In genomic region chr16:67993207-67994036, GRCh38 we compare ENCODE assay signal across 8 cellular contexts. TPM values are rescaled to one million over a fixed set of nuclear protein-coding genes. Genes with fewer than 3 reads are reported as not detected.
DNase-seq lines count a peak whose midpoint lies in the region; ATAC-seq, FAIRE-seq and TF ChIP-seq lines count a peak whose summit lies in the region.

No MANE protein-coding gene starts in this region.

- no peak for TF ChIP-seq POLR2A in GM12892 (IDR thresholded peaks at IDR 0.05; ENCODE audit: low read depth, low read length)

- no peaks in the 10 kb centered on the region for H3K4me1 Mint-ChIP-seq in MCF 10A (ENCODE audit: insufficient read depth, unreplicated experiment)

- no peaks in the 10 kb centered on the region for H3K27me3 Mint-ChIP-seq in MCF 10A (ENCODE audit: insufficient read depth, unreplicated experiment)

- H3K27ac ChIP-seq in VCaP: no peak overlapping the region

- no peaks in the 10 kb centered on the region for H3K36me3 Mint-ChIP-seq in MCF 10A (ENCODE audit: insufficient read depth, unreplicated experiment)

- DNase-seq in GM12892 (ENCODE audit: insufficient read length) (peak; percentile 82), NCI-H146 treated with DMSO at 0.1 percent for 48 hours (lab: John Stamatoyannopoulos, UW; ENCODE audit: unreplicated experiment) (peak; percentile 7), MCF 10A (ENCODE audit: unreplicated experiment) (peak; percentile 62), islet precursor cell (peak; percentile 88), cerebellar nuclear complex (lab: John Stamatoyannopoulos, UW) (no peak)
- peak; percentile 74 to 82 (median 79) for DNase-seq in stimulated activated CD4-positive, alpha-beta T cell treated with anti-CD3 and anti-CD28 coated beads, Interleukin-12 subunit alpha, Interleukin-12 subunit beta, amount 100 ng/mL, for 48 hours (ENCODE audit: low read depth in 2 of 3, low spot score in 1 of 3)

- peak overlapping the region; percentile 53 for H3K4me3 Mint-ChIP-seq in MCF 10A (ENCODE audit: unreplicated experiment)

- intact Hi-C loops in MCF 10A (cut with micrococcal nuclease): loop anchor here (1.0 kb wide), 2 partner anchors 47 to 236 kb away; no protein-coding TSS in a partner anchor

- peak overlapping the region; percentile 82 for H3K27ac Mint-ChIP-seq in MCF 10A (ENCODE audit: low read depth, unreplicated experiment)

- peak; percentile 80 for FAIRE-seq in GM12892 (lab: Jason Lieb, UNC)

- CTCF ChIA-PET in MCF 10A (lab: Yijun Ruan, JAX): interaction anchor here (0.6 to 1.4 kb wide), 20 partner anchors 9 to 1090 kb away, joined by 3 to 11 read pairs (median 4); partner anchors contain the start of genes DDX28 and DUS2

- BruUV-seq in MCF 10A (replicated peaks; lab: Mats Ljungman, UMichigan): no TSS peak

- ATAC-seq in HG02623 (IDR thresholded peaks at IDR 0.05; ENCODE audit: unreplicated experiment): peak; percentile 62

- TF ChIP-seq CTCF in VCaP (conservative IDR thresholded peaks at IDR 0.05): peak; percentile 88
- TF ChIP-seq CTCF in MCF 10A (IDR thresholded peaks at IDR 0.05; ENCODE audit: unreplicated experiment): peak; percentile 98

- H3K9me3 Mint-ChIP-seq in MCF 10A (ENCODE audit: unreplicated experiment): no peaks in the 10 kb centered on the region

- POLR2A ChIA-PET in MCF 10A (lab: Yijun Ruan, JAX): interaction anchor here (1.2 kb wide), 1 partner anchor 11 kb away, joined by 3 read pairs; no protein-coding TSS in a partner anchor

RNA-seq across cellular contexts. Expression of gene DPEP2, which starts 5.9 kb away (rescaled TPM):
- 2.2 TPM for polyA plus RNA-seq in GM12892 (2012; ENCODE audit: missing spikeins)
- total RNA-seq in MCF 10A (2022): not detected in 2 replicates

RNA-seq across cellular contexts. Expression of gene DPEP3, which starts 13.1 kb away (rescaled TPM):
- polyA plus RNA-seq in GM12892 (2012; ENCODE audit: missing spikeins): 0.30 TPM
- total RNA-seq in MCF 10A (2022): not detected in 2 replicates

RNA-seq across cellular contexts. Expression of gene DPEP2NB, which starts 22.3 kb away (rescaled TPM):
- polyA plus RNA-seq in GM12892 (2012; ENCODE audit: missing spikeins): not detected
- not detected in 2 replicates for total RNA-seq in MCF 10A (2022)

RNA-seq across cellular contexts. Expression of gene SLC12A4, which starts 25.0 kb away (rescaled TPM):
- 22.4 TPM for polyA plus RNA-seq in GM12892 (2012; ENCODE audit: missing spikeins)
- 107 TPM in 2 replicates for total RNA-seq in MCF 10A (2022)

RNA-seq across cellular contexts. Expression of gene DDX28, which starts 29.6 kb away (rescaled TPM):
- 10.6 TPM for polyA plus RNA-seq in GM12892 (2012; ENCODE audit: missing spikeins)
- total RNA-seq in MCF 10A (2022): 9.3 and 11.7 TPM in 2 replicates

Comparison
In these comparisons a context has a peak if more than half of its experiments do, and no peak if none do; other contexts are left out.
1. DNase-seq: peak in GM12892 (single experiment), NCI-H146 treated with DMSO at 0.1 percent for 48 hours (single experiment), MCF 10A (single experiment), islet precursor cell (single experiment) and stimulated activated CD4-positive, alpha-beta T cell treated with anti-CD3 and anti-CD28 coated beads, Interleukin-12 subunit alpha, Interleukin-12 subunit beta, amount 100 ng/mL, for 48 hours (3 of 3); none in cerebellar nuclear complex (0 of 2).